In genomic region chr15:89017370-89018066, GRCh38 we compare ENCODE assay signal across 8 cellular contexts.
DNase-seq lines count a peak whose midpoint lies in the region; ATAC-seq lines count a peak whose summit lies in the region.

No MANE protein-coding gene starts in this region.

- DNase-seq in DMS153 treated with DMSO at 0.1 percent for 48 hours (lab: John Stamatoyannopoulos, UW; ENCODE audit: unreplicated experiment), result peak; percentile 31
- DNase-seq in DMS153 (lab: John Stamatoyannopoulos, UW), result no peak
- peak; percentile 46 for DNase-seq in NOMO-1 treated with dmso at 0.1 percent for 144 hours (lab: John Stamatoyannopoulos, UW; ENCODE audit: unreplicated experiment)
- peak; percentile 53 for DNase-seq in activated CD8-positive, alpha-beta memory T cell treated with anti-CD3 and anti-CD28 coated beads, Interleukin-2, amount 50 U/mL, for 24 hours (ENCODE audit: extremely low read depth)
- DNase-seq in epidermal melanocyte (ENCODE audit: insufficient read length, low spot score), result peak; percentile 67
- peak; percentile 72 for DNase-seq in midbrain (lab: John Stamatoyannopoulos, UW)
- peak; percentile 72 for DNase-seq in stimulated activated CD8-positive, alpha-beta memory T cell treated with anti-CD3 and anti-CD28 coated beads, Interleukin-15, amount 100 ng/mL, for 24 hours (ENCODE audit: low read depth)

- peak; percentile 79 for ATAC-seq in HG03571 (IDR thresholded peaks at IDR 0.05; ENCODE audit: unreplicated experiment)
